Comparison of ENCODE assay signal across 8 cellular contexts in genomic region chr14:59370158-59370557, GRCh38.
"Had no signal": no experiment of that assay in that cellular context is flagged by ENCODE, and none has a peak within 500 bp of the region (broad histone marks: within the 10 kb centered on the region; RNA-seq: fewer than 3 reads in every experiment).

No MANE protein-coding gene starts in this region.

- H3K9me3 ChIP-seq: HAP-1 had no signal

- H3K9ac ChIP-seq: GM23248 had no signal

- ATAC-seq: HCT116 had no signal

- H3K4me1 ChIP-seq: HAP-1 had no signal

- H2AFZ ChIP-seq: GM23248 had no signal

- H3K4me3 ChIP-seq: GM23248, HAP-1 had no signal

- DNase-seq: GM23248, GOT3, H7, HFFc6, IMR-90, KBM-7 had no signal

- H3K36me3 ChIP-seq: HAP-1 had no signal

- H3K27ac ChIP-seq: GM23248 had no signal
